Comparison of ENCODE assay signal across 23 cellular contexts in the genomic region with DNA sequence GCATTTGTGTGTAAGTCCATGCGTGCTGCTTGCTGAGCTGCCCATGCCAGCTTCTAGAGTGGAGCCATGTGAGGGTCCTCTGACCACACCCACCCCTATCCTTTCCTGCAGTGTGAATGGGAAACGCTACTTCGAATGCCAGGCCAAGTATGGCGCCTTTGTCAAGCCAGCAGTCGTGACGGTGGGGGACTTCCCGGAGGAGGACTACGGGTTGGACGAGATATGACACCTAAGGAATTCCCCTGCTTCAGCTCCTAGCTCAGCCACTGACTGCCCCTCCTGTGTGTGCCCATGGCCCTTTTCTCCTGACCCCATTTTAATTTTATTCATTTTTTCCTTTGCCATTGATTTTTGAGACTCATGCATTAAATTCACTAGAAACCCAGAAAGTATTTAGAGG. TPM values are rescaled to one million over a fixed set of nuclear protein-coding genes. Genes with fewer than 3 reads are reported as not detected.
DNase-seq lines count a peak whose midpoint lies in the region; ATAC-seq and TF ChIP-seq lines count a peak whose summit lies in the region.
"Had no signal": no experiment of that assay in that cellular context is flagged by ENCODE, and none has a peak within 500 bp of the region (broad histone marks: within the 10 kb centered on the region; RNA-seq: fewer than 3 reads in every experiment).

No MANE protein-coding gene starts in this region.

- H3K9me3 ChIP-seq in thyroid gland = no peaks in the 10 kb centered on the region
- H3K9me3 ChIP-seq: BLaER1, left lung had no signal

- intact Hi-C loops in activated CD4-positive, alpha-beta T cell treated with anti-CD3 and anti-CD28 coated beads, Interleukin-2, amount 10 ng/mL, durations not matched to agents 24 days and 14 days (cut with micrococcal nuclease) = loop anchor here (5.0 kb wide), 3 partner anchors 128 to 562 kb away; a partner anchor contains a TSS
- intact Hi-C loops in thyroid gland (cut with DNase I) = no loop called here

- peaks cover 0 to 15% of the 10 kb centered on the region in 2 donors for H3K4me1 ChIP-seq in thyroid gland

- H3K4me3 Mint-ChIP-seq in activated CD4-positive, alpha-beta T cell treated with anti-CD3 and anti-CD28 coated beads, Interleukin-2, amount 10 ng/mL, durations not matched to agents 24 days and 14 days = no peak overlapping the region
- no peak overlapping the region for H3K4me3 Mint-ChIP-seq in activated naive CD8-positive, alpha-beta T cell treated with anti-CD3 and anti-CD28 coated beads for 36 hours
- H3K4me3 Mint-ChIP-seq in stimulated activated effector memory CD8-positive, alpha-beta T cell treated with anti-CD3 and anti-CD28 coated beads, Interleukin-12 subunit alpha, Interleukin-12 subunit beta, amount 100 ng/mL, for 72 hours = no peak overlapping the region

- no peaks in the 10 kb centered on the region for H3K9me3 Mint-ChIP-seq in activated CD4-positive, alpha-beta T cell treated with anti-CD3 and anti-CD28 coated beads, Interleukin-2, amount 10 ng/mL, durations not matched to agents 24 days and 14 days
- H3K9me3 Mint-ChIP-seq in activated naive CD8-positive, alpha-beta T cell treated with anti-CD3 and anti-CD28 coated beads for 36 hours = no peaks in the 10 kb centered on the region
- no peaks in the 10 kb centered on the region for H3K9me3 Mint-ChIP-seq in stimulated activated effector memory CD8-positive, alpha-beta T cell treated with anti-CD3 and anti-CD28 coated beads, Interleukin-12 subunit alpha, Interleukin-12 subunit beta, amount 100 ng/mL, for 72 hours
- H3K9me3 Mint-ChIP-seq: IgD-negative memory B cell had no signal

- H3K36me3 ChIP-seq in thyroid gland = peaks cover 6 to 23% of the 10 kb centered on the region in 2 donors

- peaks cover 31% of the 10 kb centered on the region for H3K36me3 Mint-ChIP-seq in activated CD4-positive, alpha-beta T cell treated with anti-CD3 and anti-CD28 coated beads, Interleukin-2, amount 10 ng/mL, durations not matched to agents 24 days and 14 days (ENCODE audit: low read depth)
- H3K36me3 Mint-ChIP-seq in activated naive CD8-positive, alpha-beta T cell treated with anti-CD3 and anti-CD28 coated beads for 36 hours = peaks cover 10% of the 10 kb centered on the region
- H3K36me3 Mint-ChIP-seq in stimulated activated effector memory CD8-positive, alpha-beta T cell treated with anti-CD3 and anti-CD28 coated beads, Interleukin-12 subunit alpha, Interleukin-12 subunit beta, amount 100 ng/mL, for 72 hours = peaks cover 73% of the 10 kb centered on the region

- ATAC-seq in stimulated activated effector memory CD8-positive, alpha-beta T cell treated with anti-CD3 and anti-CD28 coated beads, Interleukin-12 subunit alpha, Interleukin-12 subunit beta, amount 100 ng/mL, for 72 hours = no peak
- ATAC-seq in GM18907 (IDR thresholded peaks at IDR 0.05; ENCODE audit: unreplicated experiment) = no peak
- ATAC-seq: left lung had no signal

- H3K27me3 Mint-ChIP-seq in activated CD4-positive, alpha-beta T cell treated with anti-CD3 and anti-CD28 coated beads, Interleukin-2, amount 10 ng/mL, durations not matched to agents 24 days and 14 days = no peaks in the 10 kb centered on the region
- H3K27me3 Mint-ChIP-seq in activated naive CD8-positive, alpha-beta T cell treated with anti-CD3 and anti-CD28 coated beads for 36 hours = no peaks in the 10 kb centered on the region
- H3K27me3 Mint-ChIP-seq: IgD-negative memory B cell had no signal

- no peak overlapping the region for H3K27ac ChIP-seq in thyroid gland
- H3K27ac ChIP-seq: BLaER1, brain microvascular endothelial cell, left lung, skin epidermis had no signal

- in situ Hi-C loops in GM13976 (cut with MboI; ENCODE audit: low sequenced_read_pairs, unreplicated experiment) = no loop called here

- H3K4me3 ChIP-seq in thyroid gland (replicated peaks in 1 of 3) = no peak overlapping the region
- H3K4me3 ChIP-seq: BLaER1, left lung, skin epidermis had no signal

- TF ChIP-seq POLR2A in thyroid gland (IDR thresholded peaks at IDR 0.05) = no peak

- H3K4me1 Mint-ChIP-seq in activated CD4-positive, alpha-beta T cell treated with anti-CD3 and anti-CD28 coated beads, Interleukin-2, amount 10 ng/mL, durations not matched to agents 24 days and 14 days = peaks cover 12% of the 10 kb centered on the region
- H3K4me1 Mint-ChIP-seq in activated naive CD8-positive, alpha-beta T cell treated with anti-CD3 and anti-CD28 coated beads for 36 hours = peaks cover 11% of the 10 kb centered on the region
- H3K4me1 Mint-ChIP-seq in stimulated activated effector memory CD8-positive, alpha-beta T cell treated with anti-CD3 and anti-CD28 coated beads, Interleukin-12 subunit alpha, Interleukin-12 subunit beta, amount 100 ng/mL, for 72 hours = peaks cover 20% of the 10 kb centered on the region

- H3K27me3 ChIP-seq in thyroid gland = no peaks in the 10 kb centered on the region
- H3K27me3 ChIP-seq: BLaER1, brain microvascular endothelial cell, left lung had no signal

- TF ChIP-seq CTCF in GM13976 (IDR thresholded peaks at IDR 0.05; ENCODE audit: borderline replicate concordance, control extremely low read depth, extremely low read depth, insufficient read depth, missing control alignments) (no peak), thyroid gland (IDR thresholded peaks at IDR 0.05) (no peak)

- WGBS in thyroid gland, 2 donors = 85 to 88% methylated on average over 9 of the region's 9 CpGs

- DNase-seq in activated CD4-positive, alpha-beta T cell treated with anti-CD3 and anti-CD28 coated beads, Interleukin-2, amount 10 ng/mL, durations not matched to agents 24 days and 14 days = no peak
- no peak for DNase-seq in activated CD4-positive, alpha-beta T cell treated with anti-CD3 and anti-CD28 coated beads for 4 hours
- DNase-seq in GM13976 (ENCODE audit: low spot score) = peak; percentile 67
- no peak for DNase-seq in activated naive CD8-positive, alpha-beta T cell treated with anti-CD3 and anti-CD28 coated beads for 36 hours
- DNase-seq in stimulated activated effector memory CD8-positive, alpha-beta T cell treated with anti-CD3 and anti-CD28 coated beads, Interleukin-12 subunit alpha, Interleukin-12 subunit beta, amount 100 ng/mL, for 72 hours (ENCODE audit: low spot score in 2 of 2) = no peak
- DNase-seq in NK-92 (lab: John Stamatoyannopoulos, UW; ENCODE audit: unreplicated experiment) = no peak
- DNase-seq in thyroid gland = no peak
- DNase-seq: activated CD4-positive, CD25-positive, alpha-beta regulatory T cell treated with anti-CD3 and anti-CD28 coated beads, Interleukin-2, amount 50 U/mL, for 72 hours; brain microvascular endothelial cell; GOT3; left lung; NCI-H1417; stimulated activated CD4-positive, alpha-beta T cell treated with anti-CD3 and anti-CD28 coated beads, Interleukin-2, amount 100 ng/mL, for 48 hours had no signal

- peak overlapping the region; percentile 44 for H3K27ac Mint-ChIP-seq in activated CD4-positive, alpha-beta T cell treated with anti-CD3 and anti-CD28 coated beads, Interleukin-2, amount 10 ng/mL, durations not matched to agents 24 days and 14 days
- peak overlapping the region; percentile 43 for H3K27ac Mint-ChIP-seq in activated naive CD8-positive, alpha-beta T cell treated with anti-CD3 and anti-CD28 coated beads for 36 hours
- peak overlapping the region; percentile 86 for H3K27ac Mint-ChIP-seq in stimulated activated effector memory CD8-positive, alpha-beta T cell treated with anti-CD3 and anti-CD28 coated beads, Interleukin-12 subunit alpha, Interleukin-12 subunit beta, amount 100 ng/mL, for 72 hours

RNA-seq across cellular contexts. Expression of a gene that starts 10.3 kb away (rescaled TPM):
- 129 and 133 TPM in 2 replicates for total RNA-seq in activated CD4-positive, alpha-beta T cell treated with anti-CD3 and anti-CD28 coated beads, Interleukin-2, amount 10 ng/mL, durations not matched to agents 24 days and 14 days
- total RNA-seq in activated naive CD8-positive, alpha-beta T cell treated with anti-CD3 and anti-CD28 coated beads for 36 hours = 10 to 100 TPM; 89.2 to 91.1 TPM
- total RNA-seq in thyroid gland = 100 to 1,000 TPM in 2 of 4 donors, 10 to 100 TPM in 2; 57.2 to 143 (median 104) TPM

RNA-seq across cellular contexts. Expression of a gene that starts 10.9 kb away (rescaled TPM):
- total RNA-seq in activated CD4-positive, alpha-beta T cell treated with anti-CD3 and anti-CD28 coated beads, Interleukin-2, amount 10 ng/mL, durations not matched to agents 24 days and 14 days = 83.4 and 86.3 TPM in 2 replicates
- 10 to 100 TPM; 93.4 to 94.0 TPM for total RNA-seq in activated naive CD8-positive, alpha-beta T cell treated with anti-CD3 and anti-CD28 coated beads for 36 hours
- total RNA-seq in thyroid gland = 100 to 1,000 TPM in 1 of 4 donors, 10 to 100 TPM in 3; 53.7 to 101 (median 76.9) TPM

RNA-seq across cellular contexts. Expression of a gene that starts 14.3 kb away (rescaled TPM):
- 351 and 362 TPM in 2 replicates for total RNA-seq in activated CD4-positive, alpha-beta T cell treated with anti-CD3 and anti-CD28 coated beads, Interleukin-2, amount 10 ng/mL, durations not matched to agents 24 days and 14 days
- 100 to 1,000 TPM; 292 to 307 TPM for total RNA-seq in activated naive CD8-positive, alpha-beta T cell treated with anti-CD3 and anti-CD28 coated beads for 36 hours
- 100 to 1,000 TPM; 153 to 179 (median 166) TPM for total RNA-seq in thyroid gland

RNA-seq across cellular contexts. Expression of a gene that starts 14.6 kb away (rescaled TPM):
- total RNA-seq in activated CD4-positive, alpha-beta T cell treated with anti-CD3 and anti-CD28 coated beads, Interleukin-2, amount 10 ng/mL, durations not matched to agents 24 days and 14 days = not detected in 2 replicates
- not detected for total RNA-seq in activated naive CD8-positive, alpha-beta T cell treated with anti-CD3 and anti-CD28 coated beads for 36 hours
- total RNA-seq in thyroid gland = not detected
- total RNA-seq: left lung, mononuclear cell, NCI-H460, pulmonary artery endothelial cell, ureter had no signal

RNA-seq across cellular contexts. Expression of a gene that starts 26.7 kb away (rescaled TPM):
- total RNA-seq in activated CD4-positive, alpha-beta T cell treated with anti-CD3 and anti-CD28 coated beads, Interleukin-2, amount 10 ng/mL, durations not matched to agents 24 days and 14 days = not detected in 2 replicates
- not detected for total RNA-seq in activated naive CD8-positive, alpha-beta T cell treated with anti-CD3 and anti-CD28 coated beads for 36 hours
- total RNA-seq in thyroid gland = 10 to 100 TPM in 3 of 4 donors, 1 to 10 TPM in 1; 8.0 to 36.7 (median 21.2) TPM
- total RNA-seq: A673, M059J, mononuclear cell, NCI-H460 had no signal
